Comparison of ENCODE assay signal across 22 cellular contexts in the genomic region with DNA sequence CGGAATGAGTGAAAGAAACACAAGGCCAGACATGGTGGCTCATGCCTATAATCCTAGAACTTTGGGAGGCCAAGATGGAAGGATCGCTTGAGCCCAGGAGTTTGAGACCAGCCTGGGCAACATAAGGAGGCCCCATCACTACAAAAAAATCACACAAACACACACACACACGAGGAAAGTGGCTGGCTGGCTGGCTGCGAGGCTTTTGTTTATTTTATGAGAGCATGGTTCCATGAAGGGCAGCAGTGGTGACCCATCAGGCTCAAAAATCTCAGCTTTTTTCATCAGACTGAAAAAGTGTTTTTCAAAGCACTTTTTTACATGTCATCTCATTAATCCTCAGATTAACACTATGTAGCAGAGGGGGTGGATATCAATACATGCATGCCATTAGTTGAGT. TPM values are rescaled to one million over a fixed set of nuclear protein-coding genes. Genes with fewer than 3 reads are reported as not detected.
"Had no signal": no experiment of that assay in that cellular context is flagged by ENCODE, and none has a peak within 500 bp of the region (broad histone marks: within the 10 kb centered on the region; RNA-seq: fewer than 3 reads in every experiment).

No MANE protein-coding gene starts in this region.

- H3K9me3 Mint-ChIP-seq: activated naive CD4-positive, alpha-beta T cell treated with anti-CD3 and anti-CD28 coated beads for 36 hours; activated naive CD8-positive, alpha-beta T cell treated with anti-CD3 and anti-CD28 coated beads, Interleukin-2, amount 10 ng/mL, durations not matched to agents 7 days and 5 days; neural crest cell had no signal

- FAIRE-seq: small intestine, TTC549 had no signal

- H3K27ac ChIP-seq: coronary artery, heart left ventricle, vagina had no signal

- H3K9me3 ChIP-seq: heart left ventricle, vagina had no signal

- H3K27me3 Mint-ChIP-seq: activated naive CD8-positive, alpha-beta T cell treated with anti-CD3 and anti-CD28 coated beads, Interleukin-2, amount 10 ng/mL, durations not matched to agents 7 days and 5 days; naive thymus-derived CD4-positive, alpha-beta T cell; stimulated activated naive B cell treated with anti-CD40 and anti-IgM and Interleukin-4, amounts not matched to agents 10 μg/mL and 1 μg/mL and 100 μg/mL, for 72 hours had no signal

- H3K4me3 Mint-ChIP-seq: activated naive CD4-positive, alpha-beta T cell treated with anti-CD3 and anti-CD28 coated beads for 36 hours; activated naive CD8-positive, alpha-beta T cell treated with anti-CD3 and anti-CD28 coated beads, Interleukin-2, amount 10 ng/mL, durations not matched to agents 7 days and 5 days; neural crest cell; stimulated activated naive B cell treated with anti-CD40 and anti-IgM and Interleukin-4, amounts not matched to agents 10 μg/mL and 1 μg/mL and 100 μg/mL, for 72 hours had no signal

- H3K27ac Mint-ChIP-seq: activated naive CD4-positive, alpha-beta T cell treated with anti-CD3 and anti-CD28 coated beads for 36 hours; activated naive CD8-positive, alpha-beta T cell treated with anti-CD3 and anti-CD28 coated beads, Interleukin-2, amount 10 ng/mL, durations not matched to agents 7 days and 5 days; stimulated activated naive B cell treated with anti-CD40 and anti-IgM and Interleukin-4, amounts not matched to agents 10 μg/mL and 1 μg/mL and 100 μg/mL, for 72 hours had no signal

- ATAC-seq: naive thymus-derived CD4-positive, alpha-beta T cell; sciatic nerve; stimulated activated naive B cell treated with anti-CD40 and anti-IgM and Interleukin-4, amounts not matched to agents 10 μg/mL and 1 μg/mL and 100 μg/mL, for 72 hours had no signal

- H3K27me3 ChIP-seq: heart left ventricle, vagina had no signal

- DNase-seq: activated CD4-positive, alpha-beta T cell treated with anti-CD3 and anti-CD28 coated beads, Interleukin-2, amount 50 U/mL, for 4 hours; activated naive CD4-positive, alpha-beta T cell treated with anti-CD3 and anti-CD28 coated beads for 36 hours; activated naive CD8-positive, alpha-beta T cell treated with anti-CD3 and anti-CD28 coated beads, Interleukin-2, amount 10 ng/mL, durations not matched to agents 7 days and 5 days; activated T-cell treated with anti-CD3 and anti-CD28 coated beads for 4 hours; amniotic stem cell; cerebellar nuclear complex; heart left ventricle; islet precursor cell; left colon; mesendoderm; naive thymus-derived CD4-positive, alpha-beta T cell; occipital lobe; small intestine; stimulated activated CD4-positive, alpha-beta T cell treated with anti-CD3 and anti-CD28 coated beads, Interleukin-15, amount 100 ng/mL, for 24 hours; stimulated activated naive B cell treated with anti-CD40 and anti-IgM and Interleukin-4, amounts not matched to agents 10 μg/mL and 1 μg/mL and 100 μg/mL, for 72 hours; SW 1271 had no signal

- H3K4me3 ChIP-seq: coronary artery, heart left ventricle, vagina had no signal

- H3K4me1 Mint-ChIP-seq: neural crest cell had no signal

RNA-seq across cellular contexts. Expression of a gene that starts 27.7 kb away (rescaled TPM):
- total RNA-seq: neural crest cell, occipital lobe, temporal lobe had no signal
